25 cellular contexts compared by ENCODE assay signal in the genomic region with DNA sequence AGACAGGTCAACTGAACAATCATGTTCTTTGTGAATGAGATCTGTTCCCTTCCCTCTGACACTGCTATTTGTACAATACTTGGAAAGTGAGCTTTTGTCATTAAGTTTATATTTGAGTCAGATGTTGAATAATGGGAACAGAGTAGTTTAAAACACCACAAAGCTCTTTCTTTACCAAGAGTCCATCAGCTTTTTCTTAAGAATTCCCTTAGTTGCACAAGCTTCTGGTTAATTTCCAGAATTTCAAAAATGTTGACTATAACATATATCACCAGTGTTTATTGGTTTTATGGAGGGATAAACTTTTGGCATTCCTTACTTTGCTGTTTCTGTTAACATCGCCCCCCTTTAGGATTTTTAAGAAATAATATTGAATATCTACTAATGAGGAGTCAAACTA.
DNase-seq lines count a peak whose midpoint lies in the region; ATAC-seq and TF ChIP-seq lines count a peak whose summit lies in the region.
"Had no signal": no experiment of that assay in that cellular context is flagged by ENCODE, and none has a peak within 500 bp of the region (broad histone marks: within the 10 kb centered on the region; RNA-seq: fewer than 3 reads in every experiment).

No MANE protein-coding gene starts in this region.

- no peak overlapping the region for H2BK5ac ChIP-seq in mesenchymal stem cell (ENCODE audit: low read depth, low read length, poor library complexity, severe bottlenecking)

- no peak overlapping the region for H2BK12ac ChIP-seq in mesenchymal stem cell (ENCODE audit: low read length in 2 of 2)

- H3K18ac ChIP-seq in mesenchymal stem cell (ENCODE audit: low read depth in 1 of 2, low read length in 2 of 2): no peak overlapping the region

- H4K91ac ChIP-seq in mesenchymal stem cell (ENCODE audit: low read length): no peak overlapping the region

- no CpG with 5 or more reads among the region's 1 CpG for WGBS in mesenchymal stem cell

- no peak for ATAC-seq in activated CD4-positive, alpha-beta T cell treated with anti-CD3 and anti-CD28 coated beads for 36 hours
- ATAC-seq in GM21717 (IDR thresholded peaks at IDR 0.05; ENCODE audit: unreplicated experiment): no peak
- ATAC-seq: A549, Panc1 had no signal

- intact Hi-C loops in activated CD4-positive, alpha-beta T cell treated with anti-CD3 and anti-CD28 coated beads for 36 hours (cut with DNase I, micrococcal nuclease): no loop called here

- no peaks in the 10 kb centered on the region for H3K27me3 ChIP-seq in mesenchymal stem cell (ENCODE audit: control insufficient read depth in 1 of 2, insufficient read depth in 1 of 2, low read length in 2 of 2)

- POLR2A ChIA-PET in activated CD4-positive, alpha-beta T cell treated with anti-CD3 and anti-CD28 coated beads for 36 hours (lab: Charles Lee): no interaction called here

- no peaks in the 10 kb centered on the region for H3K9me3 ChIP-seq in mesenchymal stem cell (ENCODE audit: control insufficient read depth, low read length)
- H3K9me3 ChIP-seq: A549, SK-N-SH had no signal

- no peak overlapping the region for H3K9ac ChIP-seq in mesenchymal stem cell (ENCODE audit: low read length)
- H3K9ac ChIP-seq: GM23248, SK-N-SH had no signal

- H3K79me1 ChIP-seq in mesenchymal stem cell (replicated peaks; ENCODE audit: low read length, poor library complexity, severe bottlenecking): no peaks in the 10 kb centered on the region

- no peak overlapping the region for H4K8ac ChIP-seq in mesenchymal stem cell (ENCODE audit: low read length)

- no peaks in the 10 kb centered on the region for H3K9me3 Mint-ChIP-seq in HFFc6
- no peaks in the 10 kb centered on the region for H3K9me3 Mint-ChIP-seq in activated CD4-positive, alpha-beta T cell treated with anti-CD3 and anti-CD28 coated beads for 36 hours (ENCODE audit: low read depth)
- H3K9me3 Mint-ChIP-seq: H9 had no signal

- CTCF ChIA-PET in activated CD4-positive, alpha-beta T cell treated with anti-CD3 and anti-CD28 coated beads for 36 hours (lab: Charles Lee): no interaction called here

- H3K4me2 ChIP-seq in mesenchymal stem cell (ENCODE audit: low read length, poor library complexity, severe bottlenecking): no peak overlapping the region
- H3K4me2 ChIP-seq: A549 had no signal

- H3K27me3 Mint-ChIP-seq in HFFc6 (ENCODE audit: insufficient read depth): no peaks in the 10 kb centered on the region
- H3K27me3 Mint-ChIP-seq in activated CD4-positive, alpha-beta T cell treated with anti-CD3 and anti-CD28 coated beads for 36 hours: no peaks in the 10 kb centered on the region
- H3K27me3 Mint-ChIP-seq: CD4-positive, CD25-positive, alpha-beta regulatory T cell had no signal

- H3K4ac ChIP-seq in mesenchymal stem cell (ENCODE audit: low read depth in 1 of 2, low read length in 2 of 2): no peak overlapping the region

- DNase-seq in EH (ENCODE audit: low read depth) (peak; percentile 62), HFFc6 (no peak), fibroblast of gingiva (ENCODE audit: low read depth) (peak; percentile 6), mesenchymal stem cell (peak; percentile 32), Kasumi-1 (lab: John Stamatoyannopoulos, UW) (no peak)
- no peak for DNase-seq in activated CD4-positive, alpha-beta T cell treated with anti-CD3 and anti-CD28 coated beads for 36 hours
- no peak for DNase-seq in activated naive CD4-positive, alpha-beta T cell treated with Interleukin-2 at 50 U/mL for 16 hours
- DNase-seq: CD4-positive, CD25-positive, alpha-beta regulatory T cell; COR-L47; DMS79; GM23248; H9; KG1; NCI-H1105; NCI-H146; NCI-H2029; NCI-H2227 treated with DMSO at 0.1 percent for 48 hours; NCI-H510A treated with DMSO at 0.1 percent for 48 hours; NCI-H774; SIG-M5; SK-N-SH had no signal

- H3K36me3 Mint-ChIP-seq in HFFc6 (ENCODE audit: low read depth): peaks cover 3% of the 10 kb centered on the region; the same call in 1 of the 2 replicates
- H3K36me3 Mint-ChIP-seq in activated CD4-positive, alpha-beta T cell treated with anti-CD3 and anti-CD28 coated beads for 36 hours (ENCODE audit: low read depth): no peaks in the 10 kb centered on the region
- H3K36me3 Mint-ChIP-seq: CD4-positive, CD25-positive, alpha-beta regulatory T cell had no signal

- H3K27ac Mint-ChIP-seq in HFFc6: peak overlapping the region; percentile 49
- H3K27ac Mint-ChIP-seq in activated CD4-positive, alpha-beta T cell treated with anti-CD3 and anti-CD28 coated beads for 36 hours: no peak overlapping the region
- H3K27ac Mint-ChIP-seq: CD4-positive, CD25-positive, alpha-beta regulatory T cell; H9 had no signal

- no peaks in the 10 kb centered on the region for H3K36me3 ChIP-seq in mesenchymal stem cell (ENCODE audit: control insufficient read depth in 1 of 2, insufficient read depth in 2 of 2, low read depth in 1 of 2, low read length in 2 of 2)

- no peak overlapping the region for H3K4me3 ChIP-seq in mesenchymal stem cell (ENCODE audit: insufficient read depth in 1 of 2, low read depth in 1 of 2, low read length in 2 of 2)
- H3K4me3 ChIP-seq: A549, GM23248 had no signal

- no peak overlapping the region for H2BK15ac ChIP-seq in mesenchymal stem cell (ENCODE audit: low read depth, poor library complexity, severe bottlenecking)

- H3K4me3 Mint-ChIP-seq in HFFc6: peak overlapping the region; percentile 28; the same call in 1 of the 2 replicates
- H3K4me3 Mint-ChIP-seq in activated CD4-positive, alpha-beta T cell treated with anti-CD3 and anti-CD28 coated beads for 36 hours: no peak overlapping the region
- H3K4me3 Mint-ChIP-seq: CD4-positive, CD25-positive, alpha-beta regulatory T cell; H9 had no signal

- no peak overlapping the region for H2AK5ac ChIP-seq in mesenchymal stem cell (ENCODE audit: low read length, severe bottlenecking)

- no peak overlapping the region for H3K14ac ChIP-seq in mesenchymal stem cell (ENCODE audit: low read length in 2 of 2)

- H3K4me1 ChIP-seq in mesenchymal stem cell (ENCODE audit: control insufficient read depth, insufficient read depth, low read depth, low read length): no peaks in the 10 kb centered on the region
- H3K4me1 ChIP-seq: A549 had no signal

- H3K27ac ChIP-seq in mesenchymal stem cell (ENCODE audit: low read length, poor library complexity, severe bottlenecking): no peak overlapping the region
- H3K27ac ChIP-seq: A549, GM23248, HL-60 had no signal

- H2BK120ac ChIP-seq in mesenchymal stem cell (ENCODE audit: low read depth, low read length): no peak overlapping the region

- no peak for TF ChIP-seq CTCF in HFFc6 (IDR thresholded peaks at IDR 0.05)

- peaks cover 73% of the 10 kb centered on the region for H3K4me1 Mint-ChIP-seq in HFFc6 (ENCODE audit: low read depth)
- no peaks in the 10 kb centered on the region for H3K4me1 Mint-ChIP-seq in activated CD4-positive, alpha-beta T cell treated with anti-CD3 and anti-CD28 coated beads for 36 hours
- H3K4me1 Mint-ChIP-seq: CD4-positive, CD25-positive, alpha-beta regulatory T cell had no signal

- no peak overlapping the region for H3K23ac ChIP-seq in mesenchymal stem cell (ENCODE audit: low read length in 2 of 2)

- no peak overlapping the region for H2AFZ ChIP-seq in mesenchymal stem cell (ENCODE audit: low read depth, low read length)
- H2AFZ ChIP-seq: GM23248 had no signal

Comparison
In these comparisons a context has a peak if more than half of its experiments do, and no peak if none do; other contexts are left out.
1. DNase-seq: peak in EH (single experiment), fibroblast of gingiva (single experiment) and mesenchymal stem cell (single experiment); none in HFFc6 (single experiment), activated CD4-positive, alpha-beta T cell treated with anti-CD3 and anti-CD28 coated beads for 36 hours (single experiment), Kasumi-1 (0 of 2) and activated naive CD4-positive, alpha-beta T cell treated with Interleukin-2 at 50 U/mL for 16 hours (single experiment).